In genomic region chr7:124480821-124481290, GRCh38 we compare ENCODE assay signal across 28 cellular contexts.
"Had no signal": no experiment of that assay in that cellular context is flagged by ENCODE, and none has a peak within 500 bp of the region (broad histone marks: within the 10 kb centered on the region; RNA-seq: fewer than 3 reads in every experiment).

No MANE protein-coding gene starts in this region.

- H3K9me3 ChIP-seq: esophagus squamous epithelium, gastrocnemius medialis, heart right ventricle, left ventricle myocardium inferior, lower lobe of right lung, mucosa of descending colon had no signal

- DNase-seq: dermis blood vessel endothelial cell; effector CD8-positive, alpha-beta T cell; effector memory CD8-positive, alpha-beta T cell; endodermal cell; erythroblast; esophagus squamous epithelium; foreskin fibroblast; foreskin melanocyte; gastrocnemius medialis; glutamatergic neuron; head of caudate nucleus; heart right ventricle; hippocampal formation; kidney glomerular epithelial cell; left colon; left ventricle myocardium inferior; lower lobe of right lung; mesenchymal stem cell; mucosa of descending colon had no signal

- H3K4me1 Mint-ChIP-seq: mesothelial cell of epicardium had no signal

- H3K27ac ChIP-seq: coronary artery, epithelial cell of prostate, esophagus squamous epithelium, gastrocnemius medialis, heart right ventricle, left ventricle myocardium inferior, lower lobe of right lung had no signal

- H3K27me3 Mint-ChIP-seq: effector memory CD8-positive, alpha-beta T cell had no signal

- ATAC-seq: effector memory CD8-positive, alpha-beta T cell; esophagus mucosa; gastrocnemius medialis; heart right ventricle; left colon; left lobe of liver; lower lobe of right lung; mucosa of descending colon had no signal

- FAIRE-seq: colon, endometrium, islet of Langerhans, keratinocyte had no signal

- H3K36me3 Mint-ChIP-seq: mesothelial cell of epicardium had no signal

- H3K4me3 ChIP-seq: coronary artery, esophagus squamous epithelium, gastrocnemius medialis, heart right ventricle, left ventricle myocardium inferior, lower lobe of right lung, mucosa of descending colon had no signal

- H3K36me3 ChIP-seq: esophagus squamous epithelium, gastrocnemius medialis, heart right ventricle, left ventricle myocardium inferior, lower lobe of right lung had no signal

- H3K4me1 ChIP-seq: esophagus squamous epithelium, gastrocnemius medialis, heart right ventricle, left ventricle myocardium inferior, lower lobe of right lung had no signal

- H3K4me3 Mint-ChIP-seq: effector memory CD8-positive, alpha-beta T cell; endodermal cell; mesothelial cell of epicardium had no signal

- H3K27me3 ChIP-seq: esophagus squamous epithelium, gastrocnemius medialis, heart right ventricle had no signal

- H3K27ac Mint-ChIP-seq: effector memory CD8-positive, alpha-beta T cell; endodermal cell; mesothelial cell of epicardium had no signal

- H3K9me3 Mint-ChIP-seq: mesothelial cell of epicardium had no signal
